ENCODE assay signal across 1 cellular context in the genomic region with DNA sequence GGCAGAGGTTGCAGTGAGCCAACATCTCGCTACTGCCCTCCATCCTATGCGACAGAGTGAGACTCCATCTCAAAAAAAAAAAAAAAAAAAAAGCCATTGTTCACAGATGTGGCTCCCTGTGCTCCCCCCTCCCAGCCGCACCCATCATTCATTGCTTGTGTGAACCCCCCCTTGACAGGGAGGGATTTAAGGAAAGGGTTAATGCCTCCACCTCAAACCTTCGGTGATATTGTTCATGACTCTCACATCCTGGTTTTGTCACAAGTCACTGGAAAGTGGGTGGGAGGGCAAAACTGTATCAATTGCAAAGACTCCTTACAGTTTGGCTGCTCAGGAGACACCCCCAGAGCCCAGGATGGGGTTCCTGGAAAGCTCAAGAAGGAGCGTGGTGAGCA.
TF ChIP-seq lines count a peak whose summit lies in the region.

No MANE protein-coding gene starts in this region.

TF ChIP-seq in K562, 482 proteins besides CTCF, POLR2A, EP300 and RAD21 (continues in another document):
- no peak for TF ChIP-seq STAG1 (CRISPR knock-in tag; IDR thresholded peaks at IDR 0.05; ENCODE audit: borderline replicate concordance)
- no peak for TF ChIP-seq SMARCE1 (IDR thresholded peaks at IDR 0.05)
- no peak for TF ChIP-seq GMEB1 (CRISPR knock-in tag; IDR thresholded peaks at IDR 0.05)
- 0 out of 2 replicates have a peak, but pooled peaks have one; percentile 31 for TF ChIP-seq ZNF384 (IDR thresholded peaks at IDR 0.05; ENCODE audit: low read depth, low read length)
- no peak for TF ChIP-seq GTF3C2 (IDR thresholded peaks at IDR 0.05; ENCODE audit: borderline replicate concordance, extremely low read depth, insufficient read length)
- no peak for TF ChIP-seq JUNB (CRISPR knock-in tag; conservative IDR thresholded peaks at IDR 0.05)
- 0 out of 2 replicates have a peak, but pooled peaks have one; percentile 28 for TF ChIP-seq SMARCA5 (IDR thresholded peaks at IDR 0.05)
- TF ChIP-seq ZNF174 (CRISPR knock-in tag; IDR thresholded peaks at IDR 0.05): no peak
- 0 out of 2 replicates have a peak, but pooled peaks have one; percentile 18 for TF ChIP-seq LCOR (CRISPR knock-in tag; IDR thresholded peaks at IDR 0.05)
- TF ChIP-seq HDAC8 (tag; IDR thresholded peaks at IDR 0.05): peak; percentile 59; the same call in 1 of the 2 replicates
- TF ChIP-seq, protein P1, sequence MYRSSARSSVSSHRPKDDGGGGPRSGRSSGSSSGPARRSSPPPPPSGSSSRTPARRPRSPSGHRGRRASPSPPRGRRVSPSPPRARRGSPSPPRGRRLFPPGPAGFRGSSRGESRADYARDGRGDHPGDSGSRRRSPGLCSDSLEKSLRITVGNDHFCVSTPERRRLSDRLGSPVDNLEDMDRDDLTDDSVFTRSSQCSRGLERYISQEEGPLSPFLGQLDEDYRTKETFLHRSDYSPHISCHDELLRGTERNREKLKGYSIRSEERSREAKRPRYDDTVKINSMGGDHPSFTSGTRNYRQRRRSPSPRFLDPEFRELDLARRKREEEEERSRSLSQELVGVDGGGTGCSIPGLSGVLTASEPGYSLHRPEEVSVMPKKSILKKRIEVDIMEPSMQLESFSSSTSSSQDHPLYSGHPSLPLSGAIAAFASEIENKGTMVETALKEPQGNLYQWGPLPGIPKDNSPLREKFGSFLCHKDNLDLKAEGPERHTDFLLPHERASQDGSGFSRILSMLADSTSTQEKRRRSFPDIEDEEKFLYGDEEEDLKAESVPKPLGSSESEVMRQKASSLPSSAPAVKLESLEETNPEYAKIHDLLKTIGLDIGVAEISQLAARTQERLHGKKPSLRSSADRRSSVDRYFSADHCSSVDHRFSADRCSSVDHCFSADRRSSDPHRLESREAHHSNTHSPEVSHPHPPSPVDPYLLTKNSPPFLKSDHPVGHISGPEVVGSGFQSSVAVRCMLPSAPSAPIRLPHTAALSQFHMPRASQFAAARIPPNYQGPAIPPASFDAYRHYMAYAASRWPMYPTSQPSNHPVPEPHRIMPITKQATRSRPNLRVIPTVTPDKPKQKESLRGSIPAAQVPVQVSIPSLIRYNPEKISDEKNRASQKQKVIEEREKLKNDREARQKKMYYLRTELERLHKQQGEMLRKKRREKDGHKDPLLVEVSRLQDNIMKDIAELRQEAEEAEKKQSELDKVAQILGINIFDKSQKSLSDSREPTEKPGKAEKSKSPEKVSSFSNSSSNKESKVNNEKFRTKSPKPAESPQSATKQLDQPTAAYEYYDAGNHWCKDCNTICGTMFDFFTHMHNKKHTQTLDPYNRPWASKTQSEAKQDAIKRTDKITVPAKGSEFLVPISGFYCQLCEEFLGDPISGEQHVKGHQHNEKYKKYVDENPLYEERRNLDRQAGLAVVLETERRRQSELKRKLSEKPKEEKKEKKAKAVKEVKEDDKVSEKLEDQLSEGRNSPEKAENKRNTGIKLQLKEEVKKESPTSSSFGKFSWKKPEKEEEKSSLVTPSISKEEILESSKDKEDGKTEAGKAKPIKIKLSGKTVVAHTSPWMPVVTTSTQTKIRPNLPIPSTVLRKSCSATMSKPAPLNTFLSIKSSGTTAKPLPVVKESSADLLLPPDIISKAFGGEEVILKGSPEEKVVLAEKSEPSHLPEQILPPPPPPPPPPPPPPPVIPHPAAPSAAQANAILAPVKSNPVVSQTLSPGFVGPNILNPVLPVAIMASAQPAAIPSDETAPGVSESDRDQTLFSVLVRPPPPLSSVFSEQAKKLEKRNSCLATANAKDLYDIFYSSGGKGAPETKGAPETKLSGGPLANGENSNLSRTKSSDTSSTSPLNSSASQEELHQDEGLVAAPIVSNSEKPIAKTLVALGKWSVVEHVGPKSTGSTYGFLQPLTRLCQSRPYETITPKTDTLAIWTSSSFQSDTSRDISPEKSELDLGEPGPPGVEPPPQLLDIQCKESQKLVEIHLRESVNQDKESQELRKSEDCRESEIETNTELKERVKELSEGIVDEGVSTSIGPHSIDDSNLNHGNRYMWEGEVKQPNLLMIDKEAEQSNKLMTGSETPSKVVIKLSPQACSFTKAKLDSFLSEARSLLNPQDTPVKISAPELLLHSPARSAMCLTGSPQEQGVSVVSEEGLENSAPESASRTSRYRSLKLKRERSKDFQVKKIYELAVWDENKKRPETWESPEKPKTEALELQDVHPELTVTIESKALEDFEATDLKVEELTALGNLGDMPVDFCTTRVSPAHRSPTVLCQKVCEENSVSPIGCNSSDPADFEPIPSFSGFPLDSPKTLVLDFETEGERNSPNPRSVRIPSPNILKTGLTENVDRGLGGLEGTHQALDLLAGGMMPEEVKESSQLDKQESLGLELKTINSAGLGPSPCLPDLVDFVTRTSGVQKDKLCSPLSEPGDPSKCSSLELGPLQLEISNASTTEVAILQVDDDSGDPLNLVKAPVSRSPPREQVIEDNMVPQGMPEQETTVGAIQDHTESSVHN (IDR thresholded peaks at IDR 0.05; ENCODE audit: borderline replicate concordance in 1 of 2, low read depth in 1 of 2): 0 out of 4 replicates have a peak, but pooled peaks of 1 of the 2 experiments have one; percentile 15
- peak; percentile 44; the same call in 1 of the 2 replicates for TF ChIP-seq PTRF (tag; IDR thresholded peaks at IDR 0.05)
- TF ChIP-seq NR1H2 (CRISPR knock-in tag; IDR thresholded peaks at IDR 0.05): no peak
- TF ChIP-seq ZNF740 (CRISPR knock-in tag; IDR thresholded peaks at IDR 0.05): no peak
- TF ChIP-seq ZNF740 (tag; IDR thresholded peaks at IDR 0.05): 0 out of 4 replicates have a peak, but pooled peaks of 1 of the 2 experiments have one; percentile 65
- peak; percentile 61 for TF ChIP-seq NCOA4 (IDR thresholded peaks at IDR 0.05; ENCODE audit: partially characterized antibody)
- TF ChIP-seq AFF4 (CRISPR knock-in tag; IDR thresholded peaks at IDR 0.05): no peak
- no peak for TF ChIP-seq ZKSCAN8 (CRISPR knock-in tag; IDR thresholded peaks at IDR 0.05)
- TF ChIP-seq ZNF165 (CRISPR knock-in tag; IDR thresholded peaks at IDR 0.05; ENCODE audit: borderline replicate concordance): 0 out of 2 replicates have a peak, but pooled peaks have one; percentile 72
- peak; percentile 20 for TF ChIP-seq ASH1L (IDR thresholded peaks at IDR 0.05; ENCODE audit: borderline replicate concordance, low read depth, partially characterized antibody)
- TF ChIP-seq, protein P2, sequence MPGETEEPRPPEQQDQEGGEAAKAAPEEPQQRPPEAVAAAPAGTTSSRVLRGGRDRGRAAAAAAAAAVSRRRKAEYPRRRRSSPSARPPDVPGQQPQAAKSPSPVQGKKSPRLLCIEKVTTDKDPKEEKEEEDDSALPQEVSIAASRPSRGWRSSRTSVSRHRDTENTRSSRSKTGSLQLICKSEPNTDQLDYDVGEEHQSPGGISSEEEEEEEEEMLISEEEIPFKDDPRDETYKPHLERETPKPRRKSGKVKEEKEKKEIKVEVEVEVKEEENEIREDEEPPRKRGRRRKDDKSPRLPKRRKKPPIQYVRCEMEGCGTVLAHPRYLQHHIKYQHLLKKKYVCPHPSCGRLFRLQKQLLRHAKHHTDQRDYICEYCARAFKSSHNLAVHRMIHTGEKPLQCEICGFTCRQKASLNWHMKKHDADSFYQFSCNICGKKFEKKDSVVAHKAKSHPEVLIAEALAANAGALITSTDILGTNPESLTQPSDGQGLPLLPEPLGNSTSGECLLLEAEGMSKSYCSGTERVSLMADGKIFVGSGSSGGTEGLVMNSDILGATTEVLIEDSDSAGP (CRISPR knock-in tag; IDR thresholded peaks at IDR 0.05): no peak
- TF ChIP-seq, protein P3, sequence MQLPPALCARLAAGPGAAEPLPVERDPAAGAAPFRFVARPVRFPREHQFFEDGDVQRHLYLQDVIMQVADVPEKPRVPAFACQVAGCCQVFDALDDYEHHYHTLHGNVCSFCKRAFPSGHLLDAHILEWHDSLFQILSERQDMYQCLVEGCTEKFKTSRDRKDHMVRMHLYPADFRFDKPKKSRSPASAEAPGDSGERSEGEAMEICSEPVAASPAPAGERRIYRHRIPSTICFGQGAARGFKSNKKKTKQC (CRISPR knock-in tag; IDR thresholded peaks at IDR 0.05): no peak
- no peak for TF ChIP-seq FOXO4 (CRISPR knock-in tag; IDR thresholded peaks at IDR 0.05)
- TF ChIP-seq HBP1 (CRISPR knock-in tag; IDR thresholded peaks at IDR 0.05): peak; percentile 40; the same call in 1 of the 2 replicates
- TF ChIP-seq, protein P4, sequence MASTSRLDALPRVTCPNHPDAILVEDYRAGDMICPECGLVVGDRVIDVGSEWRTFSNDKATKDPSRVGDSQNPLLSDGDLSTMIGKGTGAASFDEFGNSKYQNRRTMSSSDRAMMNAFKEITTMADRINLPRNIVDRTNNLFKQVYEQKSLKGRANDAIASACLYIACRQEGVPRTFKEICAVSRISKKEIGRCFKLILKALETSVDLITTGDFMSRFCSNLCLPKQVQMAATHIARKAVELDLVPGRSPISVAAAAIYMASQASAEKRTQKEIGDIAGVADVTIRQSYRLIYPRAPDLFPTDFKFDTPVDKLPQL (IDR thresholded peaks at IDR 0.05; ENCODE audit: extremely low read depth, insufficient read length): no peak
